In the genomic region with DNA sequence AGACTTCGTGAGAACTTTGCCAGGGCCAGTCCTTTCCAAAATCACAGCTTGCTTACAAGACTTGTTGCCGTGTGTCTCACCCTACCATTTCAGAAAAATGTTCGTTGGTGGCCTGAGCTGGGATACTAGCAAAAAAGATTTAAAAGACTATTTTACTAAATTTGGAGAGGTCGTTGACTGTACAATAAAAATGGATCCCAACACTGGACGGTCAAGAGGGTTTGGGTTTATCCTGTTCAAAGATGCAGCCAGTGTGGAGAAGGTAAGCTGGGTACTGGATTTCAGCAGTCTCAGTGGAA, we compare ENCODE assay signal across 8 cellular contexts. TPM values are rescaled to one million over a fixed set of nuclear protein-coding genes. Genes with fewer than 3 reads are reported as not detected.
DNase-seq lines count a peak whose midpoint lies in the region; ATAC-seq and TF ChIP-seq lines count a peak whose summit lies in the region.

No MANE protein-coding gene starts in this region.

- WGBS in iPS DF 6.9 (ENCODE audit: insufficient coverage, insufficient read length): no CpG with 5 or more reads among the region's 5 CpGs

- no peaks in the 10 kb centered on the region for H3K9me3 ChIP-seq in HCT116 (ENCODE audit: control insufficient read depth in 1 of 2, insufficient read depth in 1 of 2, low read depth in 1 of 2, low read length in 2 of 2)
- H3K9me3 ChIP-seq in iPS DF 6.9 (ENCODE audit: control insufficient read depth, insufficient read depth, low read length): no peaks in the 10 kb centered on the region

- peaks cover 2% of the 10 kb centered on the region for H3K27me3 Mint-ChIP-seq in activated CD8-positive, alpha-beta T cell treated with anti-CD3 and anti-CD28 coated beads for 36 hours

- POLR2A ChIA-PET in HCT116 (lab: Charles Lee): interaction anchor here (0.6 kb wide), 1 partner anchor 885 kb away, joined by 4 read pairs; no protein-coding TSS in a partner anchor
- POLR2A ChIA-PET in activated CD8-positive, alpha-beta T cell treated with anti-CD3 and anti-CD28 coated beads for 36 hours (lab: Charles Lee): interaction anchor here (0.7 to 16.9 kb wide), 8 partner anchors 10 to 1417 kb away, joined by 3 to 431 read pairs (median 6); a partner anchor contains a TSS
- POLR2A ChIA-PET in GM10248 (lab: Yijun Ruan, JAX): interaction anchor here (0.6 to 2.5 kb wide), 2 partner anchors 11 to 1405 kb away, joined by 3 to 17 read pairs; no protein-coding TSS in a partner anchor

- peak overlapping the region; percentile 82 to 88 for H3K4me3 ChIP-seq in HCT116 (replicated peaks in 1 of 2; ENCODE audit: low read depth in 1 of 2, low read length in 2 of 2)
- peak overlapping the region; percentile 93; the same call in 1 of the 2 replicates for H3K4me3 ChIP-seq in iPS DF 6.9 (ENCODE audit: low read length)
- H3K4me3 ChIP-seq in skin epidermis: peak overlapping the region; percentile 57 to 100 (median 97)

- no TSS peak for BruUV-seq in HCT116 (replicated peaks; lab: Mats Ljungman, UMichigan)

- TF ChIP-seq RAD21 in HCT116 (IDR thresholded peaks at IDR 0.05; ENCODE audit: low read depth): no peak

- H3K4me1 ChIP-seq in HCT116 (ENCODE audit: control insufficient read depth in 1 of 2, insufficient read depth in 2 of 2, low read length in 2 of 2) (peaks cover 18 to 51% of the 10 kb centered on the region in 2 experiments), iPS DF 6.9 (ENCODE audit: control insufficient read depth, insufficient read depth, low read length) (no peaks in the 10 kb centered on the region; the same call in 1 of the 2 replicates)

- no peaks in the 10 kb centered on the region for H3K9me2 ChIP-seq in HCT116 (ENCODE audit: insufficient read depth)

- no peak for DNase-seq in HCT116 (ENCODE audit: low read depth, low spot score)
- no peak for DNase-seq in activated CD8-positive, alpha-beta T cell treated with anti-CD3 and anti-CD28 coated beads for 36 hours
- DNase-seq in iPS DF 6.9 (ENCODE audit: low read depth, low spot score): no peak
- DNase-seq in GM10248 (ENCODE audit: extremely low spot score): no peak
- DNase-seq in NCI-H748 (lab: John Stamatoyannopoulos, UW; ENCODE audit: unreplicated experiment): no peak
- DNase-seq in glomerular visceral epithelial cell (ENCODE audit: extremely low spot score): no peak
- no peak for DNase-seq in dedifferentiated amniotic fluid mesenchymal stem cell (ENCODE audit: extremely low spot score)

- intact Hi-C loops in HCT116 (cut with micrococcal nuclease): no loop called here
- intact Hi-C loops in activated CD8-positive, alpha-beta T cell treated with anti-CD3 and anti-CD28 coated beads for 36 hours (cut with micrococcal nuclease): no loop called here

- H3K4me3 Mint-ChIP-seq in activated CD8-positive, alpha-beta T cell treated with anti-CD3 and anti-CD28 coated beads for 36 hours: peak overlapping the region; percentile 86

- H3K27ac Mint-ChIP-seq in activated CD8-positive, alpha-beta T cell treated with anti-CD3 and anti-CD28 coated beads for 36 hours: peak overlapping the region; percentile 86

- peaks cover 70% of the 10 kb centered on the region for H3K79me2 ChIP-seq in HCT116 (ENCODE audit: insufficient read depth, low read length)

- peak overlapping the region; percentile 94 for H3K4me2 ChIP-seq in HCT116 (ENCODE audit: low read length)

- CTCF ChIA-PET in HCT116 (lab: Charles Lee) (interaction anchor here (2.4 kb wide), 1 partner anchor 9 kb away, joined by 6 read pairs; no protein-coding TSS in a partner anchor), GM10248 (lab: Yijun Ruan, JAX) (interaction anchor here (0.8 kb wide), 1 partner anchor 27 kb away, joined by 3 read pairs; a partner anchor contains a TSS)
- CTCF ChIA-PET in activated CD8-positive, alpha-beta T cell treated with anti-CD3 and anti-CD28 coated beads for 36 hours (lab: Charles Lee): interaction anchor here (0.9 kb wide), 1 partner anchor 130 kb away, joined by 6 read pairs; no protein-coding TSS in a partner anchor

- H3K36me3 ChIP-seq in HCT116 (ENCODE audit: control insufficient read depth in 1 of 2, insufficient read depth in 2 of 2, low read length in 2 of 2): peaks cover 39 to 54% of the 10 kb centered on the region in 2 experiments
- H3K36me3 ChIP-seq in iPS DF 6.9 (ENCODE audit: control insufficient read depth, insufficient read depth, low read length): peaks cover 41% of the 10 kb centered on the region

- H3K27ac ChIP-seq in HCT116 (ENCODE audit: low read depth, low read length) (peak overlapping the region; percentile 97), iPS DF 6.9 (ENCODE audit: low read length) (no peak overlapping the region), skin epidermis (peak overlapping the region; percentile 81 to 99 (median 95))

- TF ChIP-seq CTCF in HCT116 (IDR thresholded peaks at IDR 0.05 in 2 of 3, conservative IDR thresholded peaks at IDR 0.05 in 1 of 3; ENCODE audit: borderline replicate concordance in 1 of 3, insufficient read depth in 1 of 3, low read depth in 2 of 3, low read length in 2 of 3) (no peak), GM10248 (IDR thresholded peaks at IDR 0.05; ENCODE audit: control extremely low read depth, extremely low read depth, low read depth, missing control alignments) (no peak)
- no peak for TF ChIP-seq CTCF in activated CD8-positive, alpha-beta T cell treated with anti-CD3 and anti-CD28 coated beads for 36 hours (IDR thresholded peaks at IDR 0.05)

- RAD21 ChIA-PET in HCT116 (lab: Charles Lee; ENCODE audit: low non-redundant PET in 1 of 2, low total read pairs in 2 of 2, uncharacterized antibody in 2 of 2, unreplicated experiment in 2 of 2): no interaction called here

- H3K9me3 Mint-ChIP-seq in activated CD8-positive, alpha-beta T cell treated with anti-CD3 and anti-CD28 coated beads for 36 hours: no peaks in the 10 kb centered on the region

- H2AFZ ChIP-seq in HCT116 (ENCODE audit: low read depth, low read length, poor library complexity, severe bottlenecking): no peak overlapping the region

- peaks cover 51% of the 10 kb centered on the region for H4K20me1 ChIP-seq in HCT116 (ENCODE audit: insufficient read depth)

- no peak for ATAC-seq in HCT116
- no peak for ATAC-seq in activated CD8-positive, alpha-beta T cell treated with anti-CD3 and anti-CD28 coated beads for 36 hours

- H3K27me3 ChIP-seq in HCT116 (ENCODE audit: insufficient read depth, low read length): no peaks in the 10 kb centered on the region
- no peaks in the 10 kb centered on the region for H3K27me3 ChIP-seq in iPS DF 6.9 (ENCODE audit: control insufficient read depth, insufficient read depth, low read length)

- TF ChIP-seq POLR2A in HCT116 (IDR thresholded peaks at IDR 0.05; ENCODE audit: borderline replicate concordance, extremely low read depth, insufficient read depth, insufficient read length): no peak

- peaks cover 56% of the 10 kb centered on the region for H3K36me3 Mint-ChIP-seq in activated CD8-positive, alpha-beta T cell treated with anti-CD3 and anti-CD28 coated beads for 36 hours (ENCODE audit: low read depth)

- peaks cover 39% of the 10 kb centered on the region for H3K4me1 Mint-ChIP-seq in activated CD8-positive, alpha-beta T cell treated with anti-CD3 and anti-CD28 coated beads for 36 hours (ENCODE audit: low read depth)

- H3K9ac ChIP-seq in HCT116 (ENCODE audit: low read length): peak overlapping the region; percentile 97

TF ChIP-seq in HCT116, 20 proteins besides CTCF, POLR2A, EP300 and RAD21 (continues in another document):
- TF ChIP-seq ZFX (IDR thresholded peaks at IDR 0.05) (no peak), SRF (IDR thresholded peaks at IDR 0.05; ENCODE audit: low read depth) (no peak), JUND (IDR thresholded peaks at IDR 0.05) (no peak), EGR1 (IDR thresholded peaks at IDR 0.05; ENCODE audit: low read depth) (no peak), CEBPB (IDR thresholded peaks at IDR 0.05; ENCODE audit: low read depth) (no peak), POLR2AphosphoS5 (IDR thresholded peaks at IDR 0.05; ENCODE audit: low read depth, low read length) (no peak; the same call in 1 of the 2 replicates), EZH2 (IDR thresholded peaks at IDR 0.05) (no peak), SP1 (IDR thresholded peaks at IDR 0.05; ENCODE audit: low read depth) (no peak), SIN3A (IDR thresholded peaks at IDR 0.05; ENCODE audit: low read depth) (no peak), YY1 (IDR thresholded peaks at IDR 0.05; ENCODE audit: extremely low read depth, insufficient replicate concordance, low read depth, low read length) (no peak)
- TF ChIP-seq, protein P1, sequence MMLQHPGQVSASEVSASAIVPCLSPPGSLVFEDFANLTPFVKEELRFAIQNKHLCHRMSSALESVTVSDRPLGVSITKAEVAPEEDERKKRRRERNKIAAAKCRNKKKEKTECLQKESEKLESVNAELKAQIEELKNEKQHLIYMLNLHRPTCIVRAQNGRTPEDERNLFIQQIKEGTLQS (IDR thresholded peaks at IDR 0.05): no peak
- TF ChIP-seq, protein P2, sequence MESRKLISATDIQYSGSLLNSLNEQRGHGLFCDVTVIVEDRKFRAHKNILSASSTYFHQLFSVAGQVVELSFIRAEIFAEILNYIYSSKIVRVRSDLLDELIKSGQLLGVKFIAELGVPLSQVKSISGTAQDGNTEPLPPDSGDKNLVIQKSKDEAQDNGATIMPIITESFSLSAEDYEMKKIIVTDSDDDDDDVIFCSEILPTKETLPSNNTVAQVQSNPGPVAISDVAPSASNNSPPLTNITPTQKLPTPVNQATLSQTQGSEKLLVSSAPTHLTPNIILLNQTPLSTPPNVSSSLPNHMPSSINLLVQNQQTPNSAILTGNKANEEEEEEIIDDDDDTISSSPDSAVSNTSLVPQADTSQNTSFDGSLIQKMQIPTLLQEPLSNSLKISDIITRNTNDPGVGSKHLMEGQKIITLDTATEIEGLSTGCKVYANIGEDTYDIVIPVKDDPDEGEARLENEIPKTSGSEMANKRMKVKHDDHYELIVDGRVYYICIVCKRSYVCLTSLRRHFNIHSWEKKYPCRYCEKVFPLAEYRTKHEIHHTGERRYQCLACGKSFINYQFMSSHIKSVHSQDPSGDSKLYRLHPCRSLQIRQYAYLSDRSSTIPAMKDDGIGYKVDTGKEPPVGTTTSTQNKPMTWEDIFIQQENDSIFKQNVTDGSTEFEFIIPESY (IDR thresholded peaks at IDR 0.05; ENCODE audit: extremely low read depth, insufficient replicate concordance, low read length): no peak

RNA-seq across cellular contexts. Expression of a gene that starts 1.4 kb away (rescaled TPM):
- 273 TPM for total RNA-seq in HCT116 (2021; ENCODE audit: unreplicated experiment)
- 95.5 and 118 TPM in 2 replicates for polyA plus RNA-seq in HCT116 (2012)
- 100 to 1,000 TPM; 392 to 399 TPM for total RNA-seq in activated CD8-positive, alpha-beta T cell treated with anti-CD3 and anti-CD28 coated beads for 36 hours

RNA-seq across cellular contexts. Expression of a gene that starts 18.5 kb away (rescaled TPM):
- not detected for total RNA-seq in HCT116 (2021; ENCODE audit: unreplicated experiment)
- not detected in 2 replicates for polyA plus RNA-seq in HCT116 (2012)
- total RNA-seq in activated CD8-positive, alpha-beta T cell treated with anti-CD3 and anti-CD28 coated beads for 36 hours: not detected

RNA-seq across cellular contexts. Expression of a gene that starts 26.9 kb away (rescaled TPM):
- 57.8 TPM for total RNA-seq in HCT116 (2021; ENCODE audit: unreplicated experiment)
- polyA plus RNA-seq in HCT116 (2012): 40.9 and 42.3 TPM in 2 replicates
- total RNA-seq in activated CD8-positive, alpha-beta T cell treated with anti-CD3 and anti-CD28 coated beads for 36 hours: 10 to 100 TPM; 60.4 to 62.1 TPM

RNA-seq across cellular contexts. Expression of a gene that starts 52.0 kb away (rescaled TPM):
- 260 TPM for total RNA-seq in HCT116 (2021; ENCODE audit: unreplicated experiment)
- polyA plus RNA-seq in HCT116 (2012): 256 and 304 TPM in 2 replicates
- 100 to 1,000 TPM; 287 to 296 TPM for total RNA-seq in activated CD8-positive, alpha-beta T cell treated with anti-CD3 and anti-CD28 coated beads for 36 hours
